In genomic region chr10:91756286-91756685, GRCh38 we compare ENCODE assay signal across 1 cellular context.
TF ChIP-seq lines count a peak whose summit lies in the region.

No MANE protein-coding gene starts in this region.

TF ChIP-seq in SK-N-SH treated with all-trans-retinoic acid at 6 μM for 48 hours, 23 proteins besides CTCF, POLR2A, EP300 and RAD21 (continued from another document):
- TF ChIP-seq PATZ1 (CRISPR knock-in tag; IDR thresholded peaks at IDR 0.05; ENCODE audit: borderline replicate concordance) (no peak), ZNF565 (CRISPR knock-in tag; conservative IDR thresholded peaks at IDR 0.05; ENCODE audit: low read depth) (no peak), CREB5 (CRISPR knock-in tag; IDR thresholded peaks at IDR 0.05; ENCODE audit: low read depth) (no peak), ZNF70 (CRISPR knock-in tag; IDR thresholded peaks at IDR 0.05) (no peak), SNAI2 (CRISPR knock-in tag; IDR thresholded peaks at IDR 0.05) (no peak), ZC3H10 (CRISPR knock-in tag; IDR thresholded peaks at IDR 0.05) (no peak), OSR1 (CRISPR knock-in tag; IDR thresholded peaks at IDR 0.05) (no peak), PPARA (CRISPR knock-in tag; IDR thresholded peaks at IDR 0.05; ENCODE audit: borderline replicate concordance) (no peak), GLIS3 (CRISPR knock-in tag; IDR thresholded peaks at IDR 0.05) (no peak), ZFP30 (CRISPR knock-in tag; IDR thresholded peaks at IDR 0.05) (no peak), CSRNP3 (CRISPR knock-in tag; IDR thresholded peaks at IDR 0.05) (no peak), TOX (CRISPR knock-in tag; IDR thresholded peaks at IDR 0.05; ENCODE audit: borderline replicate concordance) (no peak), ARNTL (CRISPR knock-in tag; IDR thresholded peaks at IDR 0.05; ENCODE audit: borderline replicate concordance, low read depth) (no peak)
